ENCODE assay signal across 7 cellular contexts in the genomic region with DNA sequence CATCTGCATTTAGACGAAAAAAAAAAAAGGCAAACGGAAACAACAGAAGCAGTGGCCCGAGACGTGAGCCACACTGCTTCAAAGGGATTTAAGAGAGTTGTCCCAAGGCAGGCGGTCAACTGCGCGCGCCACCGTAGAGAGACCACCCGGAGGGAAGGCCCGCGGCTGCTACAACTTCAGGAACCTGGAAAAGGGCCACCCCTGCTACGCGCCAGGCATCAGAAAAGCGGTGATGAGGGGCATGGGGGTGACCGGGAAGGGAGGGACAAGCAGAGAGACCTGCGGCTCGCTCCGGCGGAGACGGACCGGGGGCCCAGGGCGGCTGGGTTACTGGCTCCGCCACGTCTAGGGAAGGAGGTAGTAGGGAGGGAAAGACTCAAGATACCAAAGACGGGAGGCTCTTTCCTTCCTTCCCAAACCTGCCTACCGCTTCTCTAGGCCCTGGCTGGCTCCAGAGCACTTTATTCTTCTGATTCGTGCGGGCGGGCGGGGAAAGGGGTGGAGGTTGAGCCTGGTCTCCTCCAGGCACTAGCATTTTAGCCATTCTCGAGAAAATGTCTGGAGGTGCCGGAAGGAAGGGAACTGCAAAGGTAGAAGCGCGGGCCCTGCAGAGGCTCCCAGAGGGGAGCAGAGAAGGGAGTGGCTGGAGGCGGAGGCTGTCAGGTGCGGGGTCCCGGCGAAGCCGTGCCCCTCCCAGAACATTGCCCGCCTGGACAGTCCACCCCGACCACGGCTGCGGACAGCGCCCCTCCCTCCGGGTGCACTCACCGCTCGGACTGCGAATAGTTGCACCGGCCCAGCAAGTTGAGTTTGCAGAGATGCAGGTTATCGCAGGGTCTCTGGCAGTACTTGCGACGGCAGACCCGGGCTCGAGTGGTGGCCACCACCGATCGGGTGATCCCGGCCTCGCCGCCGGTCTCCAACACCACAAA. TPM values are rescaled to one million over a fixed set of nuclear protein-coding genes. Genes with fewer than 3 reads are reported as not detected.
DNase-seq lines count a peak whose midpoint lies in the region; ATAC-seq and TF ChIP-seq lines count a peak whose summit lies in the region.

No MANE protein-coding gene starts in this region.

- peak; percentile 36 for DNase-seq in GM10248 (ENCODE audit: extremely low spot score)
- peak; percentile 55 for DNase-seq in GM23248
- no peak for DNase-seq in LNCaP clone FGC (ENCODE audit: low read depth)
- no peak for DNase-seq in activated T-cell treated with anti-CD3 and anti-CD28 coated beads, Interleukin-2, amount 50 U/mL, for 4 hours
- peak; percentile 21 to 23 for DNase-seq in cardiac muscle cell (ENCODE audit: low read depth in 1 of 2, low spot score in 1 of 2)
- peak; percentile 40 for DNase-seq in progenitor cell of endocrine pancreas (ENCODE audit: low spot score, unreplicated experiment)

- peak overlapping the region; percentile 94 for H3K4me3 ChIP-seq in GM23248
- peak overlapping the region; percentile 87 for H3K4me3 ChIP-seq in LNCaP clone FGC (ENCODE audit: low read depth, low read length)
- H3K4me3 ChIP-seq in cardiac muscle cell, result peak overlapping the region; percentile 59

- in situ Hi-C loops in GM23248 (cut with MboI), result no loop called here

- peaks cover 20% of the 10 kb centered on the region for H3K36me3 Mint-ChIP-seq in activated T-cell treated with anti-CD3 and anti-CD28 coated beads, Interleukin-2, amount 50 U/mL, for 4 hours (ENCODE audit: insufficient read depth)
- H3K36me3 Mint-ChIP-seq in progenitor cell of endocrine pancreas (ENCODE audit: insufficient read depth), result no peaks in the 10 kb centered on the region

- peaks cover 15% of the 10 kb centered on the region for H3K4me1 ChIP-seq in GM23248 (ENCODE audit: insufficient read depth)
- H3K4me1 ChIP-seq in cardiac muscle cell (ENCODE audit: low read depth), result no peaks in the 10 kb centered on the region

- H3K4me1 Mint-ChIP-seq in activated T-cell treated with anti-CD3 and anti-CD28 coated beads, Interleukin-2, amount 50 U/mL, for 4 hours (ENCODE audit: low read depth), result peaks cover 43% of the 10 kb centered on the region
- peaks cover 18% of the 10 kb centered on the region for H3K4me1 Mint-ChIP-seq in progenitor cell of endocrine pancreas (ENCODE audit: low read depth)

- peak overlapping the region; percentile 92 for H3K4me2 ChIP-seq in GM23248 (ENCODE audit: unreplicated experiment)

- H4K20me1 ChIP-seq in GM23248 (ENCODE audit: insufficient read depth), result peaks cover 4% of the 10 kb centered on the region; the same call in 1 of the 2 replicates

- H3K4me3 Mint-ChIP-seq in activated T-cell treated with anti-CD3 and anti-CD28 coated beads, Interleukin-2, amount 50 U/mL, for 4 hours, result peak overlapping the region; percentile 98
- peak overlapping the region; percentile 88 for H3K4me3 Mint-ChIP-seq in progenitor cell of endocrine pancreas (ENCODE audit: low read depth)

- POLR2A ChIA-PET in GM10248 (lab: Yijun Ruan, JAX), result interaction anchor here (0.7 kb wide), 3 partner anchors 11 to 612 kb away, joined by 3 to 5 read pairs (median 3); a partner anchor contains a TSS

- peaks cover 12% of the 10 kb centered on the region for H3F3A ChIP-seq in GM23248 (ENCODE audit: insufficient read depth)

- H3K9me3 ChIP-seq in GM23248 (ENCODE audit: low read depth) (no peaks in the 10 kb centered on the region), cardiac muscle cell (ENCODE audit: low read depth) (no peaks in the 10 kb centered on the region)

- ATAC-seq in activated T-cell treated with anti-CD3 and anti-CD28 coated beads, Interleukin-2, amount 50 U/mL, for 4 hours, result peak; percentile 8 to 15
- no peak for ATAC-seq in GM21737 (IDR thresholded peaks at IDR 0.05; ENCODE audit: unreplicated experiment)

- H3K9me2 ChIP-seq in GM23248 (ENCODE audit: insufficient read depth), result no peaks in the 10 kb centered on the region

- peak overlapping the region; percentile 87 for H3K9ac ChIP-seq in GM23248

- H3K9me3 Mint-ChIP-seq in activated T-cell treated with anti-CD3 and anti-CD28 coated beads, Interleukin-2, amount 50 U/mL, for 4 hours, result peaks cover 4% of the 10 kb centered on the region
- no peaks in the 10 kb centered on the region for H3K9me3 Mint-ChIP-seq in progenitor cell of endocrine pancreas (ENCODE audit: low read depth)

- H3K27ac ChIP-seq in GM23248 (peak overlapping the region; percentile 86), cardiac muscle cell (peak overlapping the region; percentile 52)

- peak overlapping the region; percentile 95 for H3K27ac Mint-ChIP-seq in progenitor cell of endocrine pancreas

- CTCF ChIA-PET in GM10248 (lab: Yijun Ruan, JAX), result interaction anchor here (0.7 kb wide), 1 partner anchor 10 kb away, joined by 3 read pairs; no protein-coding TSS in a partner anchor

- no peaks in the 10 kb centered on the region for H3K27me3 Mint-ChIP-seq in activated T-cell treated with anti-CD3 and anti-CD28 coated beads, Interleukin-2, amount 50 U/mL, for 4 hours (ENCODE audit: low read depth)
- peaks cover 6% of the 10 kb centered on the region for H3K27me3 Mint-ChIP-seq in progenitor cell of endocrine pancreas

- H3K36me3 ChIP-seq in GM23248 (ENCODE audit: low read depth) (no peaks in the 10 kb centered on the region), cardiac muscle cell (no peaks in the 10 kb centered on the region)

- peaks cover 57% of the 10 kb centered on the region for H3K79me2 ChIP-seq in GM23248 (ENCODE audit: insufficient read depth)

- no peaks in the 10 kb centered on the region for H3K27me3 ChIP-seq in GM23248 (replicated peaks; ENCODE audit: insufficient read depth)
- H3K27me3 ChIP-seq in cardiac muscle cell, result no peaks in the 10 kb centered on the region

- peak overlapping the region; percentile 96 for H2AFZ ChIP-seq in GM23248

- WGBS in GM23248 (ENCODE audit: low coverage in 1 of 2, low lambda C conversion rate in 2 of 2, missing lambda C conversion rate in 2 of 2), 2 experiments, result 0 to 1% methylated on average over 49 to 51 of the region's 61 CpGs

- TF ChIP-seq CTCF in GM10248 (IDR thresholded peaks at IDR 0.05; ENCODE audit: control extremely low read depth, extremely low read depth, low read depth, missing control alignments), result no peak
- TF ChIP-seq CTCF in LNCaP clone FGC (IDR thresholded peaks at IDR 0.05; ENCODE audit: control insufficient read depth, extremely low read depth, insufficient read depth), result peak; percentile 29
- no peak for TF ChIP-seq CTCF in cardiac muscle cell (IDR thresholded peaks at IDR 0.05; ENCODE audit: low read depth, low read length)
- TF ChIP-seq CTCF in progenitor cell of endocrine pancreas (IDR thresholded peaks at IDR 0.05; ENCODE audit: unreplicated experiment), result no peak

RNA-seq across cellular contexts. Expression of a gene that starts 1.0 kb away (rescaled TPM):
- 30.5 and 36.4 TPM in 2 replicates for total RNA-seq in GM23248 (2014; rRNA removed; shearing (Covaris generic))
- polyA plus RNA-seq in GM23248 (2016; fragmentation: Nextera tagmentation; extraction: Ambion mirVana) (28.8 and 29.9 TPM in 2 replicates), cardiac muscle cell (13.8 and 16.4 TPM in 2 replicates)
- total RNA-seq in activated T-cell treated with anti-CD3 and anti-CD28 coated beads, Interleukin-2, amount 50 U/mL, for 4 hours, result 10 to 100 TPM; 78.5 to 93.0 (median 82.4) TPM
- total RNA-seq in cardiac muscle cell (12.9 and 18.6 TPM in 2 replicates), progenitor cell of endocrine pancreas (41.2 and 44.6 TPM in 2 replicates)

Comparison
In these comparisons a context has a peak if more than half of its experiments do, and no peak if none do; other contexts are left out.
1. DNase-seq: peak in GM10248 (single experiment), GM23248 (single experiment), cardiac muscle cell (2 of 2) and progenitor cell of endocrine pancreas (single experiment); none in LNCaP clone FGC (single experiment) and activated T-cell treated with anti-CD3 and anti-CD28 coated beads, Interleukin-2, amount 50 U/mL, for 4 hours (single experiment).
2. Peak in every context shown above with its lines, with median percentiles within 50 percentile points of each other: H3K4me3 ChIP-seq.